In genomic region chr17:4584125-4584834, GRCh38 we compare ENCODE assay signal across 9 cellular contexts. TPM values are rescaled to one million over a fixed set of nuclear protein-coding genes. Genes with fewer than 3 reads are reported as not detected.
DNase-seq lines count a peak whose midpoint lies in the region; ATAC-seq and TF ChIP-seq lines count a peak whose summit lies in the region.
"Had no signal": no experiment of that assay in that cellular context is flagged by ENCODE, and none has a peak within 500 bp of the region (broad histone marks: within the 10 kb centered on the region; RNA-seq: fewer than 3 reads in every experiment).

Gene SMTNL2, plus strand, starts transcription at chr17:4584529. Its CDS starts 77 bp downstream, at chr17:4584606.

- no peaks in the 10 kb centered on the region for H3K79me2 ChIP-seq in mammary epithelial cell (ENCODE audit: insufficient read depth, low read length)

- in situ Hi-C loops in mammary epithelial cell (cut with MboI; ENCODE audit: low sequenced_read_pairs in 2 of 2) = no loop called here

- ATAC-seq in Right ventricle myocardium inferior (peak; percentile 84), GM18861 (IDR thresholded peaks at IDR 0.05; ENCODE audit: unreplicated experiment) (no peak)

- no CpG with 5 or more reads among the region's 88 CpGs for WGBS in mammary epithelial cell (ENCODE audit: low coverage, missing lambda C conversion rate)

- H3K36me3 ChIP-seq in mammary epithelial cell (ENCODE audit: insufficient read depth, low read length) (no peaks in the 10 kb centered on the region), mucosa of rectum (ENCODE audit: control insufficient read depth in 2 of 2, insufficient read depth in 2 of 2, low read length in 2 of 2) (no peaks in the 10 kb centered on the region), vagina (no peaks in the 10 kb centered on the region)

- H3K27me3 ChIP-seq in mammary epithelial cell (ENCODE audit: insufficient read depth, low read length) = peaks cover 26% of the 10 kb centered on the region
- peaks cover 32 to 37% of the 10 kb centered on the region in 2 donors for H3K27me3 ChIP-seq in mucosa of rectum (ENCODE audit: control insufficient read depth in 2 of 2, insufficient read depth in 2 of 2, low read length in 2 of 2)
- no peaks in the 10 kb centered on the region for H3K27me3 ChIP-seq in vagina

- no peaks in the 10 kb centered on the region for H3K9me3 ChIP-seq in mammary epithelial cell (replicated peaks; ENCODE audit: insufficient read depth, low read length)
- no peaks in the 10 kb centered on the region for H3K9me3 ChIP-seq in mucosa of rectum (ENCODE audit: control insufficient read depth in 2 of 2, low read length in 2 of 2)
- H3K9me3 ChIP-seq in vagina = no peaks in the 10 kb centered on the region

- H3K9ac ChIP-seq in mammary epithelial cell (ENCODE audit: insufficient read depth, low read length) = no peak within 1 kb of the TSS
- H3K9ac ChIP-seq in mucosa of rectum (ENCODE audit: low read depth in 1 of 2, low read length in 2 of 2) = no peak within 1 kb of the TSS

- H2AFZ ChIP-seq in mammary epithelial cell (ENCODE audit: low read depth, low read length) = no peak within 1 kb of the TSS

- H3K27ac ChIP-seq in mammary epithelial cell (ENCODE audit: insufficient read depth, low read depth, low read length) (no peak within 1 kb of the TSS), mucosa of rectum (ENCODE audit: low read depth in 2 of 2, low read length in 2 of 2) (no peak within 1 kb of the TSS), vagina (peak within 1 kb of the TSS; percentile 60)

- peak in 1 of 2 donors; percentile 26 for TF ChIP-seq POLR2A in vagina (IDR thresholded peaks at IDR 0.05)

- DNase-seq in Right ventricle myocardium inferior (ENCODE audit: missing footprints) (no peak), cardiac septum (ENCODE audit: low spot score) (no peak), mammary epithelial cell (no peak), vagina (ENCODE audit: extremely low spot score in 2 of 2) (no peak), NCI-H128 (lab: John Stamatoyannopoulos, UW; ENCODE audit: unreplicated experiment) (no peak), HUDEP-2 (lab: John Stamatoyannopoulos, UW; ENCODE audit: unreplicated experiment in 76 of 76) (no peak)

- CTCF ChIA-PET in mammary epithelial cell (lab: Charles Lee; ENCODE audit: low non-redundant PET) = no interaction called here

- dilution Hi-C loops in mammary epithelial cell (cut with HindIII; ENCODE audit: low sequenced_read_pairs) = loop anchor here (5.0 kb wide), 1 partner anchor 63 kb away; no protein-coding TSS in a partner anchor

- no peak within 1 kb of the TSS for H3K4me3 ChIP-seq in mammary epithelial cell (replicated peaks in 1 of 3; ENCODE audit: insufficient read depth in 1 of 3, low read depth in 2 of 3, low read length in 3 of 3)
- H3K4me3 ChIP-seq in mucosa of rectum (ENCODE audit: low read length in 2 of 2) = peak within 1 kb of the TSS; percentile 9 to 50
- peak within 1 kb of the TSS; percentile 49 to 69 for H3K4me3 ChIP-seq in vagina

- BruUV-seq in mammary epithelial cell (replicated peaks; lab: Mats Ljungman, UMichigan) = no TSS peak

- peaks cover 3% of the 10 kb centered on the region for H3K4me1 ChIP-seq in mammary epithelial cell (ENCODE audit: insufficient read depth, low read length)
- peaks cover 4 to 7% of the 10 kb centered on the region in 2 donors for H3K4me1 ChIP-seq in mucosa of rectum (ENCODE audit: control insufficient read depth in 2 of 2, insufficient read depth in 2 of 2, low read length in 2 of 2)
- H3K4me1 ChIP-seq in vagina = peaks cover 21% of the 10 kb centered on the region

- peak within 1 kb of the TSS; percentile 60 for H3K4me2 ChIP-seq in mammary epithelial cell (ENCODE audit: insufficient read depth, low read depth, low read length)

- no peak for TF ChIP-seq CTCF in mammary epithelial cell (conservative IDR thresholded peaks at IDR 0.05 in 1 of 2, IDR thresholded peaks at IDR 0.05 in 1 of 2; ENCODE audit: extremely low read depth in 1 of 2, insufficient read depth in 1 of 2, low read depth in 1 of 2, low read length in 2 of 2)
- no peak for TF ChIP-seq CTCF in vagina (IDR thresholded peaks at IDR 0.05)

- intact Hi-C loops in Right ventricle myocardium inferior (cut with DNase I) = loop anchor here (2.0 kb wide), 1 partner anchor 21 kb away; no protein-coding TSS in a partner anchor
- intact Hi-C loops in cardiac septum (cut with DNase I) = no loop called here
- intact Hi-C loops in mammary epithelial cell (cut with micrococcal nuclease) = no loop called here
- intact Hi-C loops in vagina (cut with DNase I) = no loop called here

- H4K20me1 ChIP-seq in mammary epithelial cell (ENCODE audit: insufficient read depth, low read length) = no peaks in the 10 kb centered on the region

RNA-seq across cellular contexts. Expression of gene SMTNL2, which starts in this region (rescaled TPM):
- total RNA-seq in Right ventricle myocardium inferior = 48.6 TPM
- total RNA-seq in cardiac septum = 8.1 TPM
- total RNA-seq in mammary epithelial cell = not detected
- not detected for polyA plus RNA-seq in mammary epithelial cell
- not detected for polyA minus RNA-seq in mammary epithelial cell
- 2.5 TPM for total RNA-seq in vagina
- total RNA-seq: pulmonary artery endothelial cell had no signal

Comparison
In these comparisons a context has a peak if more than half of its experiments do, and no peak if none do; other contexts are left out.
1. H3K4me3 ChIP-seq: peak in mucosa of rectum (2 of 2) and vagina (2 of 2); none in mammary epithelial cell (0 of 3).